Comparison of ENCODE assay signal across 9 cellular contexts in the genomic region with DNA sequence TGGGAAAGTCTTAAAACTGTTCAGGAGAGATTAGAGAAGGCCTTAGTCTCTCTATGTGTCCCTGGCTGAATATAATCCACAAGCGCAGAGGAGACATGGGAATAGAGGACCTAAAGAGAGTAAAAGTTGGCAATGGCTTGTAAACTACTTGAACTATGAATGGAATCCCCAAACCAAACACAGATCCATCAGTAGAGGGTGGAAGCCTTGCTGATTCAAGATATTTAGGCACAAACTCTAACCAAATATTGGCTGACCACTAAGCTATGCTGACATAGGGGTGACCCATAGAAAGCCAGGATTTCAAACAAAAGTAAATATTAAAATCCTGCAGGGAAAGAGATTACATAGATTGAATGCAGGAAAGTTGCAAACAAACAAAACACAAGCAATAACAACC.
"Had no signal": no experiment of that assay in that cellular context is flagged by ENCODE, and none has a peak within 500 bp of the region (broad histone marks: within the 10 kb centered on the region; RNA-seq: fewer than 3 reads in every experiment).

No MANE protein-coding gene starts in this region.

- H3K36me3 Mint-ChIP-seq: IgD-negative memory B cell had no signal

- FAIRE-seq: H54, HTR-8/SVneo had no signal

- H3K27ac ChIP-seq: GM23248, KMS-11 had no signal

- H3K27me3 Mint-ChIP-seq: IgD-negative memory B cell had no signal

- H3K4me3 Mint-ChIP-seq: H9, IgD-negative memory B cell had no signal

- H3K4me2 ChIP-seq: KMS-11 had no signal

- H2AFZ ChIP-seq: GM23248 had no signal

- H3K9ac ChIP-seq: GM23248, KMS-11 had no signal

- H3K27ac Mint-ChIP-seq: H9, IgD-negative memory B cell had no signal

- H3K4me3 ChIP-seq: GM23248 had no signal

- DNase-seq: GM23248, GOT3, H9, HCEC 1CT, KBM-7 had no signal
